16 cellular contexts compared by ENCODE assay signal in genomic region chr6:157952751-157953479, GRCh38. TPM values are rescaled to one million over a fixed set of nuclear protein-coding genes. Genes with fewer than 3 reads are reported as not detected.
A peak's percentile ranks its signal among the peaks of the same experiment; 100 is the strongest.
DNase-seq lines count a peak whose midpoint lies in the region; ATAC-seq, FAIRE-seq and TF ChIP-seq lines count a peak whose summit lies in the region.
"Had no signal": no experiment of that assay in that cellular context is flagged by ENCODE, and none has a peak within 500 bp of the region (broad histone marks: within the 10 kb centered on the region; RNA-seq: fewer than 3 reads in every experiment).

No MANE protein-coding gene starts in this region.

- peak; percentile 40 for DNase-seq in AG08395 (ENCODE audit: low spot score)
- DNase-seq in HCEC 1CT: peak; percentile 13
- DNase-seq in bronchial epithelial cell (ENCODE audit: low read depth): peak; percentile 33
- DNase-seq in mucosa of descending colon: peak in 2 of 3 donors; percentile 31 to 53
- no peak for DNase-seq in uterus
- DNase-seq: activated CD4-positive, alpha-beta T cell treated with anti-CD3 and anti-CD28 coated beads, Interleukin-2, amount 50 U/mL, for 1 hour; activated T-cell treated with anti-CD3 and anti-CD28 coated beads, Interleukin-2, amount 50 U/mL, for 1 hour; cerebellar nuclear complex; NCI-H187 treated with DMSO at 0.1 percent for 48 hours; NCI-H510A; stimulated activated naive CD4-positive, alpha-beta T cell treated with Interleukin-2 at 50 U/mL for 16 hours had no signal

- H3K9me3 ChIP-seq in mucosa of descending colon (peaks cover 8% of the 10 kb centered on the region), uterus (no peaks in the 10 kb centered on the region)

- no peak for FAIRE-seq in bronchial epithelial cell (lab: Jason Lieb, UNC)
- FAIRE-seq: GM18507 had no signal

- TF ChIP-seq CTCF in bronchial epithelial cell (IDR thresholded peaks at IDR 0.05; ENCODE audit: insufficient read depth, low read length, severe bottlenecking) (no peak), mucosa of descending colon (IDR thresholded peaks at IDR 0.05) (no peak), uterus (IDR thresholded peaks at IDR 0.05) (no peak)

- ATAC-seq in mucosa of descending colon (peak; percentile 56), HG03378 (IDR thresholded peaks at IDR 0.05; ENCODE audit: unreplicated experiment) (no peak), HG02970 (IDR thresholded peaks at IDR 0.05; ENCODE audit: low FRiP score, unreplicated experiment) (no peak), HG03045 (IDR thresholded peaks at IDR 0.05; ENCODE audit: unreplicated experiment) (no peak)

- peaks cover 31% of the 10 kb centered on the region for H3K4me1 ChIP-seq in mucosa of descending colon (ENCODE audit: low read depth)
- H3K4me1 ChIP-seq in uterus: no peaks in the 10 kb centered on the region

- intact Hi-C loops in mucosa of descending colon (cut with DNase I, micrococcal nuclease): loop anchor here in 1 of 2 donors (10.0 kb wide), 1 partner anchor 122 kb away; no protein-coding TSS in a partner anchor
- intact Hi-C loops in uterus (cut with DNase I; ENCODE audit: low total_unique reads): no loop called here

- TF ChIP-seq POLR2A in uterus (IDR thresholded peaks at IDR 0.05): no peak

- no peak overlapping the region for H3K27ac ChIP-seq in uterus
- H3K27ac ChIP-seq: skin epidermis had no signal

- H3K27me3 ChIP-seq in bronchial epithelial cell (ENCODE audit: control insufficient read depth, insufficient read depth, low read length) (no peaks in the 10 kb centered on the region), uterus (no peaks in the 10 kb centered on the region)

- no peak overlapping the region for H3K4me3 ChIP-seq in bronchial epithelial cell (ENCODE audit: low read depth, low read length)
- H3K4me3 ChIP-seq in mucosa of descending colon: no peak overlapping the region
- H3K4me3 ChIP-seq in uterus: no peak overlapping the region
- H3K4me3 ChIP-seq: skin epidermis had no signal

- H3K36me3 ChIP-seq in bronchial epithelial cell (ENCODE audit: control insufficient read depth, insufficient read depth, low read length) (no peaks in the 10 kb centered on the region), mucosa of descending colon (ENCODE audit: low read depth) (no peaks in the 10 kb centered on the region), uterus (no peaks in the 10 kb centered on the region)

RNA-seq across cellular contexts. Expression of gene SYNJ2, which starts 28.7 kb away (rescaled TPM):
- total RNA-seq in bronchial epithelial cell (7.4 and 8.2 TPM in 2 replicates), mucosa of descending colon (10 to 100 TPM; 28.3 to 45.9 (median 39.6) TPM), uterus (10 to 100 TPM in 2 of 4 donors, 1 to 10 TPM in 2; 9.5 to 32.2 (median 13.5) TPM)

Comparison
In these comparisons a context has a peak if more than half of its experiments do, and no peak if none do; other contexts are left out.
1. DNase-seq: peak in AG08395 (single experiment), HCEC 1CT (single experiment), bronchial epithelial cell (single experiment) and mucosa of descending colon (2 of 3); none in uterus (0 of 2).